1 cellular context compared by ENCODE assay signal in the genomic region with DNA sequence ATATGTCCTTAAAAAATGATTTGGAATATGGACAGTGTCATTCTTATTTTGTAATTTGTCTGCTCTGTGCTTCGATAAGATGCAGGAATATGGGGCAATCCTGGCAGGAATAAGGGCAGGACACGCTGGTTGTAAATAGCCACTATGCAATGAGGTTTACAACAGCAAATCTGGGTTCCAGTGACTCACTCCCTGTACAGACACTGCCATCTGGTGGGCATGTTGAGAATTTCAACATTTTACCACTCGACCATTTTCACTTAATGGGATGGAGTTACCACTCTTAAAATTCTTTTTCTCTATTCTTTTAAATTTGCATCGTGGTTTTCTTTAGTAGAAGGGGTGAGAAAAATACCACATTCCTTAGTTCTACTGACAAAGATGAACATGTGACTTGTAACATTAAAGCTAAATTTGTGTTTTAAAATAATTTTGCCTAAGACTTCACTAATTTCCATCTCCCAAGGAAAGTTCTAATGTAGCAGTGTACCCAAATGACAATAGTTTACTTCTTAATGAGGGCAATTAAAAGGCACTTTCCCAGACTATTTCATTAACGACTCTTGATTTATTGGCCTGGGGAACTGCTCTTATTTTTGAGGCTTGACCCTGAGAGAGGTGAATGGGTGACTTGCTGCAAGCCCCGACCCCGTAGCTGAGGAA.
TF ChIP-seq lines count a peak whose summit lies in the region.

No MANE protein-coding gene starts in this region.

TF ChIP-seq in IMR-90, 13 proteins besides CTCF, POLR2A, EP300 and RAD21 (continued from another document):
- TF ChIP-seq SMC3 (IDR thresholded peaks at IDR 0.05; ENCODE audit: low read depth, low read length): peak; percentile 63
